Comparison of ENCODE assay signal across 1 cellular context in the genomic region with DNA sequence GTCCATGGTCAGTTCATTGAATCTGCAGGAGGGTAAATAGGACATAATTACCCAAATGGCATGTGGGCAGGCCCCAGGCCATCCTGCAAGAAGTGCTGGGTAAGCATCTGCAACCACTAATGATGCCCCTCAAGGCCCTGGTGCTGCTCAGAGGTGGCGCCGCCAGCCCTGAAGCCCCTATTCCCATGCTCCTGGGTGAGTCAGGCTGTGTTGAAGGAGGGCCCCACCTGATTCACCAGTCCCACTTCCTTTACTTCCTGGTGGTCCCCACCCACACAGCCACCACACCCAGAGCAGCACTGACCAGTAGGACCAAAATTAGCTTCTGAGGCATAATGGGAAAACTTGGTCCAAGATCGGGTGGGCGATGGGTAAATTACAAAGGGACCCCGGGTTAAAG.
TF ChIP-seq lines count a peak whose summit lies in the region.

No MANE protein-coding gene starts in this region.

TF ChIP-seq in IMR-90, 13 proteins besides CTCF, POLR2A, EP300 and RAD21:
- TF ChIP-seq, protein P1, sequence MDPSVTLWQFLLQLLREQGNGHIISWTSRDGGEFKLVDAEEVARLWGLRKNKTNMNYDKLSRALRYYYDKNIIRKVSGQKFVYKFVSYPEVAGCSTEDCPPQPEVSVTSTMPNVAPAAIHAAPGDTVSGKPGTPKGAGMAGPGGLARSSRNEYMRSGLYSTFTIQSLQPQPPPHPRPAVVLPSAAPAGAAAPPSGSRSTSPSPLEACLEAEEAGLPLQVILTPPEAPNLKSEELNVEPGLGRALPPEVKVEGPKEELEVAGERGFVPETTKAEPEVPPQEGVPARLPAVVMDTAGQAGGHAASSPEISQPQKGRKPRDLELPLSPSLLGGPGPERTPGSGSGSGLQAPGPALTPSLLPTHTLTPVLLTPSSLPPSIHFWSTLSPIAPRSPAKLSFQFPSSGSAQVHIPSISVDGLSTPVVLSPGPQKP (IDR thresholded peaks at IDR 0.05; ENCODE audit: borderline replicate concordance, low read depth, low read length): no peak
- no peak for TF ChIP-seq MAFK (IDR thresholded peaks at IDR 0.05; ENCODE audit: low read depth, low read length)
TF ChIP-seq in IMR-90: peak in this region for 0.
